In genomic region chr19:7919681-7920519, GRCh38 we compare ENCODE assay signal across 8 cellular contexts.
A peak's percentile ranks its signal among the peaks of the same experiment; 100 is the strongest.
DNase-seq lines count a peak whose midpoint lies in the region; TF ChIP-seq lines count a peak whose summit lies in the region.

A gene with protein sequence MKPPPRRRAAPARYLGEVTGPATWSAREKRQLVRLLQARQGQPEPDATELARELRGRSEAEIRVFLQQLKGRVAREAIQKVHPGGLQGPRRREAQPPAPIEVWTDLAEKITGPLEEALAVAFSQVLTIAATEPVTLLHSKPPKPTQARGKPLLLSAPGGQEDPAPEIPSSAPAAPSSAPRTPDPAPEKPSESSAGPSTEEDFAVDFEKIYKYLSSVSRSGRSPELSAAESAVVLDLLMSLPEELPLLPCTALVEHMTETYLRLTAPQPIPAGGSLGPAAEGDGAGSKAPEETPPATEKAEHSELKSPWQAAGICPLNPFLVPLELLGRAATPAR (plus strand): TSS chr19:7920338. CDS start chr19:7920367, 29 bp downstream.

- peak; percentile 89 for DNase-seq in GOT3 (lab: John Stamatoyannopoulos, UW)
- peak; percentile 93 for DNase-seq in activated T-helper 9 cell treated with anti-CD3 and anti-CD28 coated beads, Interleukin-2, amount 50 U/mL, for 16 hours (ENCODE audit: low read depth)
- peak; percentile 95 for DNase-seq in fibroblast of pulmonary artery (ENCODE audit: low read depth)
- DNase-seq in nephron progenitor cell = peak; percentile 98

- H2AFZ ChIP-seq in Loucy (ENCODE audit: low read length) = peak within 1 kb of the TSS; percentile 85

- H3K4me3 Mint-ChIP-seq in nephron progenitor cell = peak within 1 kb of the TSS; percentile 85
- H3K4me3 Mint-ChIP-seq in stimulated activated naive CD8-positive, alpha-beta T cell treated with anti-CD3 and anti-CD28 coated beads, Interleukin-15, Interleukin-2, amounts not matched to agents 100 ng/mL and 50 ng/mL, for 24 hours = peak within 1 kb of the TSS; percentile 84

- peaks cover 49% of the 10 kb centered on the region for H3K27me3 Mint-ChIP-seq in nephron progenitor cell (ENCODE audit: low read depth, poor library complexity)
- H3K27me3 Mint-ChIP-seq in stimulated activated naive CD8-positive, alpha-beta T cell treated with anti-CD3 and anti-CD28 coated beads, Interleukin-15, Interleukin-2, amounts not matched to agents 100 ng/mL and 50 ng/mL, for 24 hours = peaks cover 28% of the 10 kb centered on the region

- H4K20me1 ChIP-seq in DOHH2 (ENCODE audit: control insufficient read depth, insufficient read depth, low read depth, low read length) (peaks cover 4% of the 10 kb centered on the region; the same call in 1 of the 2 replicates), Loucy (ENCODE audit: insufficient read depth, low read length, poor library complexity, severe bottlenecking) (peaks cover 8% of the 10 kb centered on the region)

- peaks cover 42% of the 10 kb centered on the region for H3K4me1 Mint-ChIP-seq in nephron progenitor cell
- H3K4me1 Mint-ChIP-seq in stimulated activated naive CD8-positive, alpha-beta T cell treated with anti-CD3 and anti-CD28 coated beads, Interleukin-15, Interleukin-2, amounts not matched to agents 100 ng/mL and 50 ng/mL, for 24 hours (ENCODE audit: low read depth) = peaks cover 34% of the 10 kb centered on the region

- H3K9me3 Mint-ChIP-seq in nephron progenitor cell = no peaks in the 10 kb centered on the region
- no peaks in the 10 kb centered on the region for H3K9me3 Mint-ChIP-seq in stimulated activated naive CD8-positive, alpha-beta T cell treated with anti-CD3 and anti-CD28 coated beads, Interleukin-15, Interleukin-2, amounts not matched to agents 100 ng/mL and 50 ng/mL, for 24 hours

- H3K4me1 ChIP-seq in DOHH2 (ENCODE audit: control insufficient read depth, low read length) (peaks cover 47% of the 10 kb centered on the region), Loucy (ENCODE audit: insufficient read depth, low read length, poor library complexity, severe bottlenecking) (peaks cover 12% of the 10 kb centered on the region)

- H3F3A ChIP-seq in DOHH2 (ENCODE audit: control insufficient read depth, insufficient read depth) (peaks cover 2% of the 10 kb centered on the region; the same call in 1 of the 2 replicates), Loucy (ENCODE audit: low read depth) (no peaks in the 10 kb centered on the region)

- TF ChIP-seq POLR2A in Raji (IDR thresholded peaks at IDR 0.05; ENCODE audit: insufficient read depth, low read depth, low read length) = peak; percentile 83

- H3K36me3 ChIP-seq in DOHH2 (ENCODE audit: control insufficient read depth, low read length) = 0 out of 2 replicates have a peak, but pooled peaks cover 3% of the 10 kb centered on the region
- no peaks in the 10 kb centered on the region for H3K36me3 ChIP-seq in Loucy (ENCODE audit: insufficient read depth, low read length)

- H3K4me3 ChIP-seq in DOHH2 (ENCODE audit: low read length) (peak within 1 kb of the TSS; percentile 92), Loucy (ENCODE audit: low read length, poor library complexity, severe bottlenecking) (peak within 1 kb of the TSS; percentile 82), fibroblast of pulmonary artery (replicated peaks; ENCODE audit: low read depth, low read length) (peak within 1 kb of the TSS; percentile 68)

- H3K36me3 Mint-ChIP-seq in nephron progenitor cell (ENCODE audit: low read depth) = peaks cover 4% of the 10 kb centered on the region
- H3K36me3 Mint-ChIP-seq in stimulated activated naive CD8-positive, alpha-beta T cell treated with anti-CD3 and anti-CD28 coated beads, Interleukin-15, Interleukin-2, amounts not matched to agents 100 ng/mL and 50 ng/mL, for 24 hours (ENCODE audit: low read depth) = no peaks in the 10 kb centered on the region

- H3K27me3 ChIP-seq in DOHH2 (ENCODE audit: control insufficient read depth, low read length) (peaks cover 41% of the 10 kb centered on the region), Loucy (ENCODE audit: insufficient read depth, low read length, poor library complexity, severe bottlenecking) (no peaks in the 10 kb centered on the region)

- TF ChIP-seq CTCF in DOHH2 (IDR thresholded peaks at IDR 0.05; ENCODE audit: low read depth, low read length, poor library complexity, severe bottlenecking) (no peak), Loucy (conservative IDR thresholded peaks at IDR 0.05; ENCODE audit: low read length) (no peak), fibroblast of pulmonary artery (IDR thresholded peaks at IDR 0.05; ENCODE audit: low read length, missing control alignments) (no peak), nephron progenitor cell (IDR thresholded peaks at IDR 0.05) (no peak)

- H3K27ac ChIP-seq in DOHH2 (ENCODE audit: low read depth, low read length) = peak within 1 kb of the TSS; percentile 53

- H3K79me2 ChIP-seq in DOHH2 (ENCODE audit: control insufficient read depth, low read length) (no peaks in the 10 kb centered on the region), Loucy (ENCODE audit: insufficient read depth, low read length) (no peaks in the 10 kb centered on the region)

- H3K9me2 ChIP-seq in DOHH2 (replicated peaks; ENCODE audit: control insufficient read depth, low read length) (no peaks in the 10 kb centered on the region), Loucy (replicated peaks; ENCODE audit: low read depth, low read length) (no peaks in the 10 kb centered on the region)

- H3K4me2 ChIP-seq in DOHH2 (ENCODE audit: low read length) = peak within 1 kb of the TSS; percentile 99
- H3K4me2 ChIP-seq in Loucy (ENCODE audit: low read depth, low read length, poor library complexity, severe bottlenecking) = peak within 1 kb of the TSS; percentile 97

- peak within 1 kb of the TSS; percentile 75 for H3K9ac ChIP-seq in Loucy (ENCODE audit: low read depth, low read length, poor library complexity, severe bottlenecking)

- no peaks in the 10 kb centered on the region for H3K9me3 ChIP-seq in DOHH2 (ENCODE audit: control insufficient read depth, insufficient read depth, low read length)
- no peaks in the 10 kb centered on the region for H3K9me3 ChIP-seq in Loucy (ENCODE audit: insufficient read depth, low read depth, low read length)

- H3K27ac Mint-ChIP-seq in nephron progenitor cell = peak within 1 kb of the TSS; percentile 82
- H3K27ac Mint-ChIP-seq in stimulated activated naive CD8-positive, alpha-beta T cell treated with anti-CD3 and anti-CD28 coated beads, Interleukin-15, Interleukin-2, amounts not matched to agents 100 ng/mL and 50 ng/mL, for 24 hours = peak within 1 kb of the TSS; percentile 89

Comparison
In these comparisons a context has a peak if more than half of its experiments do, and no peak if none do; other contexts are left out.
1. Peak in every context shown above with its lines: DNase-seq, H3K4me3 ChIP-seq and H3K27ac ChIP-seq.